ENCODE assay signal across 28 cellular contexts in the genomic region with DNA sequence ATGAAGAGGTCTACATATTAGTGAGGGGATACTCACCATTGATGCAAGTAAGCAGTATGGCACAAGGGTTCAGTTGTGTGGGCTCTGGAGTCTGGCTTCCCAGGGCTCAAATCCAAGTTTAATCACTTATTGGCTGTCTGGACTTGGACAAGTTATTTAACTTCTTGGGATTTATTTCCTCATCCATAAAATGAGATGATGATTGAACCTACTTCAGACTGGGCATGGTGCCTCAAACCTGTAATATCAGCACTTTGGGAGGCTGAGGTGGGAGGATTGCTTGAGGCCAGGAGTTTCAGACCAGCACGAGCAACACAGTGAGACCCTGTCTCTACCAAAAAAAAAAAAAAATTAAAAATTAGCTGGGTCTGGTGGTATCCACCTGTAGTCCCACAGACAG.
"Had no signal": no experiment of that assay in that cellular context is flagged by ENCODE, and none has a peak within 500 bp of the region (broad histone marks: within the 10 kb centered on the region; RNA-seq: fewer than 3 reads in every experiment).

No MANE protein-coding gene starts in this region.

- FAIRE-seq: colon, endometrium, endothelial cell of umbilical vein, frontal cortex had no signal

- H3K27ac Mint-ChIP-seq: dendritic cell treated with granulocyte-macrophage colony-stimulating factor and Interleukin-4, amounts not matched to agents 40 ng/mL and 50 ng/mL, for 4 days; effector memory CD8-positive, alpha-beta T cell; endodermal cell had no signal

- H3K27ac ChIP-seq: colonic mucosa, coronary artery, dorsolateral prefrontal cortex, epithelial cell of prostate, esophagus muscularis mucosa, esophagus squamous epithelium, foreskin keratinocyte, gastrocnemius medialis, gastroesophageal sphincter, heart left ventricle, heart right ventricle had no signal

- ATAC-seq: effector memory CD8-positive, alpha-beta T cell; esophagus mucosa; foreskin keratinocyte; gastrocnemius medialis; gastroesophageal sphincter; heart left ventricle; heart right ventricle had no signal

- H3K9me3 ChIP-seq: colonic mucosa, esophagus muscularis mucosa, esophagus squamous epithelium, gastrocnemius medialis, gastroesophageal sphincter, heart left ventricle, heart right ventricle had no signal

- H3K4me1 Mint-ChIP-seq: endodermal cell had no signal

- H3K36me3 ChIP-seq: colonic mucosa, esophagus muscularis mucosa, esophagus squamous epithelium, gastrocnemius medialis, gastroesophageal sphincter, heart left ventricle, heart right ventricle had no signal

- H3K9me3 Mint-ChIP-seq: dendritic cell treated with granulocyte-macrophage colony-stimulating factor and Interleukin-4, amounts not matched to agents 40 ng/mL and 50 ng/mL, for 4 days; effector memory CD8-positive, alpha-beta T cell; endodermal cell had no signal

- H3K4me3 ChIP-seq: colonic mucosa, coronary artery, dorsolateral prefrontal cortex, esophagus muscularis mucosa, esophagus squamous epithelium, gastrocnemius medialis, gastroesophageal sphincter, heart left ventricle, heart right ventricle had no signal

- H3K4me3 Mint-ChIP-seq: dendritic cell treated with granulocyte-macrophage colony-stimulating factor and Interleukin-4, amounts not matched to agents 40 ng/mL and 50 ng/mL, for 4 days; effector memory CD8-positive, alpha-beta T cell; endodermal cell had no signal

- DNase-seq: colonic mucosa; cortex of kidney; dermis blood vessel endothelial cell; dorsolateral prefrontal cortex; effector CD4-positive, alpha-beta T cell; effector CD8-positive, alpha-beta T cell; effector memory CD4-positive, alpha-beta T cell; effector memory CD8-positive, alpha-beta T cell; endodermal cell; erythroblast; esophagus squamous epithelium; foreskin fibroblast; foreskin keratinocyte; foreskin melanocyte; gastrocnemius medialis; head of caudate nucleus; heart left ventricle; heart right ventricle had no signal

- H3K27me3 ChIP-seq: colonic mucosa, dorsolateral prefrontal cortex, foreskin keratinocyte, gastrocnemius medialis had no signal

- H3K4me1 ChIP-seq: colonic mucosa, esophagus muscularis mucosa, foreskin keratinocyte, gastrocnemius medialis, gastroesophageal sphincter, heart left ventricle, heart right ventricle had no signal
